ENCODE assay signal across 8 cellular contexts in genomic region chr3:159804726-159805410, GRCh38. TPM values are rescaled to one million over a fixed set of nuclear protein-coding genes. Genes with fewer than 3 reads are reported as not detected.
DNase-seq lines count a peak whose midpoint lies in the region; TF ChIP-seq lines count a peak whose summit lies in the region.

No MANE protein-coding gene starts in this region.

- BruUV-seq in A673 (replicated peaks; lab: Mats Ljungman, UMichigan): no TSS peak

- CTCF ChIA-PET in A673 (lab: Charles Lee): interaction anchor here (0.5 to 1.1 kb wide), 6 partner anchors 64 to 958 kb away, joined by 3 to 9 read pairs (median 3); no protein-coding TSS in a partner anchor
- CTCF ChIA-PET in HEK293T (lab: Yijun Ruan, JAX): interaction anchor here (1.0 to 1.6 kb wide), 7 partner anchors 20 to 540 kb away, joined by 3 to 11 read pairs (median 4); no protein-coding TSS in a partner anchor

- DNase-seq in A673 (ENCODE audit: low spot score): peak; percentile 90
- DNase-seq in HEK293T (ENCODE audit: extremely low spot score): peak; percentile 80
- DNase-seq in MG63: peak; percentile 80
- peak; percentile 84 for DNase-seq in RPMI7951 (ENCODE audit: low read depth)
- DNase-seq in superior temporal gyrus (ENCODE audit: extremely low spot score): peak; percentile 98

- no peak overlapping the region for H3K27ac ChIP-seq in A673 (ENCODE audit: low read depth, low read length, poor library complexity, severe bottlenecking)
- H3K27ac ChIP-seq in cingulate gyrus (ENCODE audit: low read depth, low read length): peak overlapping the region; percentile 2
- H3K27ac ChIP-seq in liver (ENCODE audit: low read depth in 1 of 2, low read length in 2 of 2): no peak overlapping the region

- TF ChIP-seq CTCF in A673 (conservative IDR thresholded peaks at IDR 0.05; ENCODE audit: low read depth, low read length) (peak; percentile 93), GM12872 (IDR thresholded peaks at IDR 0.05; ENCODE audit: insufficient read depth, low read depth, low read length) (peak; percentile 96), liver (IDR thresholded peaks at IDR 0.05; ENCODE audit: low read depth, low read length, missing input control) (peak; percentile 88)

- 51% methylated on average over 5 of the region's 5 CpGs for WGBS in liver

- H3K4me3 ChIP-seq in A673 (ENCODE audit: low read depth, low read length, poor library complexity, severe bottlenecking) (no peak overlapping the region), MG63 (no peak overlapping the region), liver (ENCODE audit: low read depth in 1 of 3, low read length in 3 of 3) (no peak overlapping the region)

- POLR2A ChIA-PET in A673 (lab: Charles Lee; ENCODE audit: low non-redundant PET): no interaction called here
- POLR2A ChIA-PET in HEK293T (lab: Yijun Ruan, JAX): interaction anchor here (1.1 to 1.5 kb wide), 2 partner anchors 40 to 41 kb away, joined by 3 to 4 read pairs; no protein-coding TSS in a partner anchor

- TF ChIP-seq RAD21 in liver (IDR thresholded peaks at IDR 0.05): peak; percentile 98

- H3K9me3 ChIP-seq in A673 (ENCODE audit: low read depth, low read length, poor library complexity, severe bottlenecking): no peaks in the 10 kb centered on the region
- no peaks in the 10 kb centered on the region for H3K9me3 ChIP-seq in MG63
- no peaks in the 10 kb centered on the region for H3K9me3 ChIP-seq in liver (ENCODE audit: control insufficient read depth in 4 of 4, low read length in 3 of 4)

- no peaks in the 10 kb centered on the region for H3K36me3 ChIP-seq in A673 (ENCODE audit: insufficient read depth, low read length, poor library complexity, severe bottlenecking)
- no peaks in the 10 kb centered on the region; the same call in 1 of the 2 replicates for H3K36me3 ChIP-seq in MG63
- no peaks in the 10 kb centered on the region for H3K36me3 ChIP-seq in liver (ENCODE audit: control insufficient read depth in 4 of 4, insufficient read depth in 3 of 4, low read depth in 1 of 4, low read length in 3 of 4)

- H3K9ac ChIP-seq in liver (ENCODE audit: low read depth in 1 of 2, low read length in 2 of 2): no peak overlapping the region

- intact Hi-C loops in A673 (cut with micrococcal nuclease; ENCODE audit: unreplicated experiment): loop anchor here (1.0 to 10.0 kb wide), 4 partner anchors 189 to 960 kb away; no protein-coding TSS in a partner anchor

- H3K4me1 ChIP-seq in A673 (ENCODE audit: insufficient read depth, low read length, poor library complexity, severe bottlenecking) (no peaks in the 10 kb centered on the region), liver (ENCODE audit: control insufficient read depth in 4 of 4, insufficient read depth in 4 of 4, low read length in 3 of 4) (peaks cover 0 to 11% (median 10%) of the 10 kb centered on the region in 4 donors)

- H3K27me3 ChIP-seq in A673 (replicated peaks; ENCODE audit: insufficient read depth, low read depth, low read length, poor library complexity) (no peaks in the 10 kb centered on the region), MG63 (no peaks in the 10 kb centered on the region), liver (ENCODE audit: control insufficient read depth in 4 of 4, insufficient read depth in 4 of 4, low read length in 3 of 4) (no peaks in the 10 kb centered on the region)

TF ChIP-seq in HEK293T, 16 proteins besides CTCF, POLR2A, EP300 and RAD21:
- TF ChIP-seq SP1 (IDR thresholded peaks at IDR 0.05) (no peak), NFRKB (IDR thresholded peaks at IDR 0.05) (no peak), LEF1 (IDR thresholded peaks at IDR 0.05; ENCODE audit: borderline replicate concordance) (no peak), ARNT (IDR thresholded peaks at IDR 0.05) (no peak), SUZ12 (IDR thresholded peaks at IDR 0.05) (no peak), HDGF (IDR thresholded peaks at IDR 0.05; ENCODE audit: borderline replicate concordance) (no peak), PKNOX1 (IDR thresholded peaks at IDR 0.05) (no peak), TARDBP (IDR thresholded peaks at IDR 0.05) (no peak), FOXK2 (IDR thresholded peaks at IDR 0.05) (no peak), FOXA1 (IDR thresholded peaks at IDR 0.05) (no peak), CTBP1 (IDR thresholded peaks at IDR 0.05; ENCODE audit: borderline replicate concordance) (no peak), ZNF384 (IDR thresholded peaks at IDR 0.05) (no peak), BHLHE40 (IDR thresholded peaks at IDR 0.05; ENCODE audit: borderline replicate concordance) (no peak), ELF4 (IDR thresholded peaks at IDR 0.05) (no peak), L3MBTL2 (conservative IDR thresholded peaks at IDR 0.05) (no peak), FOXM1 (IDR thresholded peaks at IDR 0.05; ENCODE audit: borderline replicate concordance) (no peak)

TF ChIP-seq in liver, 16 proteins besides CTCF, POLR2A, EP300 and RAD21:
- TF ChIP-seq RXRA (IDR thresholded peaks at IDR 0.05) (peak in 1 of 2 donors; percentile 6), HNF4A (conservative IDR thresholded peaks at IDR 0.05) (peak in 1 of 2 donors; percentile 14), HNF4G (IDR thresholded peaks at IDR 0.05) (no peak)

RNA-seq across cellular contexts. Expression of gene SCHIP1, which starts 34.8 kb away (rescaled TPM):
- total RNA-seq in A673 (2021): 0.11 and 0.35 TPM in 2 replicates
- total RNA-seq in MG63 (2014; rRNA removed; shearing (Covaris generic); ENCODE audit: low replicate concordance): 0.43 and 3.7 TPM in 2 replicates
- total RNA-seq in RPMI7951 (2014; rRNA removed; shearing (Covaris generic)): 0.72 and 1.3 TPM in 2 replicates
- 1 to 10 TPM in 1 of 2 donors, under 1 TPM in 1; 0.47 to 1.6 TPM for total RNA-seq in liver
- polyA plus RNA-seq in liver: under 1 TPM; 0.21 to 0.46 TPM
